21 cellular contexts compared by ENCODE assay signal in genomic region chr7:123945938-123946337, GRCh38. TPM values are rescaled to one million over a fixed set of nuclear protein-coding genes. Genes with fewer than 3 reads are reported as not detected.
A peak's percentile ranks its signal among the peaks of the same experiment; 100 is the strongest.
DNase-seq lines count a peak whose midpoint lies in the region; ATAC-seq and TF ChIP-seq lines count a peak whose summit lies in the region.
"Had no signal": no experiment of that assay in that cellular context is flagged by ENCODE, and none has a peak within 500 bp of the region (broad histone marks: within the 10 kb centered on the region; RNA-seq: fewer than 3 reads in every experiment).

No MANE protein-coding gene starts in this region.

- no peak overlapping the region for H3T11ph ChIP-seq in H9 (ENCODE audit: low read length)

- H3K4ac ChIP-seq in H9 (ENCODE audit: low read depth, low read length) (no peak overlapping the region), trophoblast cell (ENCODE audit: low read depth, low read length) (peak overlapping the region; percentile 65)

- H2BK12ac ChIP-seq in H9 (ENCODE audit: insufficient read length, low read depth, low read length): no peak overlapping the region
- peak overlapping the region; percentile 94 for H2BK12ac ChIP-seq in trophoblast cell (ENCODE audit: low read length)

- H3K23me2 ChIP-seq in H9 (ENCODE audit: insufficient read length, low read depth, low read length, poor library complexity, severe bottlenecking): no peaks in the 10 kb centered on the region

- H4K8ac ChIP-seq in H9 (replicated peaks; ENCODE audit: insufficient read length, low read depth, low read length) (no peak overlapping the region), trophoblast cell (ENCODE audit: low read depth, low read length) (no peak overlapping the region)

- 0 out of 5 replicates have a peak, but pooled peaks cover 0 to 3% of the 10 kb centered on the region in 2 experiments for H3K9me3 Mint-ChIP-seq in H9
- H3K9me3 Mint-ChIP-seq in endodermal cell: peaks cover 4% of the 10 kb centered on the region
- H3K9me3 Mint-ChIP-seq in CD8-positive, alpha-beta memory T cell: peaks cover 0 to 3% (median 0%) of the 10 kb centered on the region in 5 donors
- H3K9me3 Mint-ChIP-seq: CD8-positive, alpha-beta T cell had no signal

- H3K27me3 ChIP-seq in H9 (ENCODE audit: insufficient read depth, low read length): no peaks in the 10 kb centered on the region
- H3K27me3 ChIP-seq in HUES64 (ENCODE audit: insufficient read depth, low read length): no peaks in the 10 kb centered on the region
- H3K27me3 ChIP-seq in endodermal cell (ENCODE audit: control insufficient read depth, insufficient read depth, low read length, poor library complexity, severe bottlenecking): no peaks in the 10 kb centered on the region
- no peaks in the 10 kb centered on the region for H3K27me3 ChIP-seq in trophoblast cell (ENCODE audit: insufficient read depth, low read length)
- H3K27me3 ChIP-seq in CD8-positive, alpha-beta memory T cell (ENCODE audit: insufficient read depth, low read length, poor library complexity, severe bottlenecking): no peaks in the 10 kb centered on the region

- peaks cover 2% of the 10 kb centered on the region; the same call in 1 of the 2 replicates for H3K4me1 ChIP-seq in H9 (ENCODE audit: insufficient read depth, low read length)
- H3K4me1 ChIP-seq in HUES64 (ENCODE audit: insufficient read depth, low read length): peaks cover 76% of the 10 kb centered on the region
- peaks cover 38% of the 10 kb centered on the region for H3K4me1 ChIP-seq in endodermal cell (ENCODE audit: control insufficient read depth, insufficient read depth, low read length)
- peaks cover 4 to 10% of the 10 kb centered on the region in 2 experiments for H3K4me1 ChIP-seq in trophoblast cell (ENCODE audit: control insufficient read depth in 1 of 2, insufficient read depth in 2 of 2, low read length in 2 of 2)
- H3K4me1 ChIP-seq in CD8-positive, alpha-beta memory T cell (ENCODE audit: insufficient read depth, low read length): no peaks in the 10 kb centered on the region
- H3K4me1 ChIP-seq: A549, BE2C, Caco-2 had no signal

- no peak overlapping the region for H2BK120ac ChIP-seq in H9 (ENCODE audit: low read depth, low read length, poor library complexity, severe bottlenecking)
- peak overlapping the region; percentile 93 for H2BK120ac ChIP-seq in trophoblast cell (ENCODE audit: insufficient read depth, low read length, poor library complexity)

- CTCF ChIA-PET in CD8-positive, alpha-beta memory T cell (lab: Charles Lee): interaction anchor here (1.1 to 1.3 kb wide), 2 partner anchors 11 to 22 kb away, joined by 3 to 4 read pairs; no protein-coding TSS in a partner anchor

- H3K4me3 Mint-ChIP-seq in H9 (peak overlapping the region; percentile 29 to 67), endodermal cell (peak overlapping the region; percentile 33)
- H3K4me3 Mint-ChIP-seq in CD8-positive, alpha-beta memory T cell: no peak overlapping the region
- H3K4me3 Mint-ChIP-seq: CD8-positive, alpha-beta T cell; HFFc6 had no signal

- DNase-seq in H9 (no peak), endodermal cell (no peak), trophoblast cell (peak in 1 of 2 donors; percentile 14), NCI-H1436 (lab: John Stamatoyannopoulos, UW) (no peak)
- DNase-seq in CD8-positive, alpha-beta memory T cell: no peak
- DNase-seq: BE2C; Caco-2; CD8-positive, alpha-beta T cell; GOT3; HCEC 1CT; HFFc6 had no signal

- no peaks in the 10 kb centered on the region for H3K79me1 ChIP-seq in H9 (ENCODE audit: insufficient read depth, low read depth, low read length, poor library complexity, severe bottlenecking)
- peaks cover 13% of the 10 kb centered on the region for H3K79me1 ChIP-seq in trophoblast cell (ENCODE audit: low read length)

- H3K9ac ChIP-seq in H9 (ENCODE audit: extremely low read depth, insufficient read length, low read length): no peak overlapping the region
- no peak overlapping the region for H3K9ac ChIP-seq in HUES64 (ENCODE audit: low read depth, low read length)
- no peak overlapping the region for H3K9ac ChIP-seq in endodermal cell (ENCODE audit: extremely low read depth, low read length, poor library complexity, severe bottlenecking)
- no peak overlapping the region for H3K9ac ChIP-seq in trophoblast cell (ENCODE audit: low read length)

- no peak overlapping the region for H3K27ac ChIP-seq in H9 (ENCODE audit: insufficient read length, low read depth, low read length)
- H3K27ac ChIP-seq in HUES64 (ENCODE audit: low read depth, low read length): peak overlapping the region; percentile 52
- H3K27ac ChIP-seq in endodermal cell (ENCODE audit: low read depth, low read length): no peak overlapping the region
- H3K27ac ChIP-seq in trophoblast cell (ENCODE audit: low read depth, low read length): peak overlapping the region; percentile 80
- H3K27ac ChIP-seq in CD8-positive, alpha-beta memory T cell (ENCODE audit: low read depth, low read length): no peak overlapping the region
- H3K27ac ChIP-seq: A549, C4-2B had no signal

- H4K5ac ChIP-seq in H9 (ENCODE audit: insufficient read length, low read depth, low read length): no peak overlapping the region

- H3K14ac ChIP-seq in H9 (ENCODE audit: insufficient read depth, low read length): no peak overlapping the region
- peak overlapping the region; percentile 79 for H3K14ac ChIP-seq in trophoblast cell (ENCODE audit: low read length)

- H3K27me3 Mint-ChIP-seq in H9 (ENCODE audit: low read depth): no peaks in the 10 kb centered on the region
- no peaks in the 10 kb centered on the region for H3K27me3 Mint-ChIP-seq in endodermal cell (ENCODE audit: insufficient read depth)
- H3K27me3 Mint-ChIP-seq in CD8-positive, alpha-beta memory T cell: peaks cover 5 to 7% of the 10 kb centered on the region in 2 donors

- POLR2A ChIA-PET in CD8-positive, alpha-beta memory T cell (lab: Charles Lee): no interaction called here

- H3K9me3 ChIP-seq in H9 (ENCODE audit: control insufficient read depth, low read depth, low read length): no peaks in the 10 kb centered on the region
- H3K9me3 ChIP-seq in HUES64 (ENCODE audit: insufficient read depth, low read depth, low read length): no peaks in the 10 kb centered on the region
- no peaks in the 10 kb centered on the region for H3K9me3 ChIP-seq in endodermal cell (ENCODE audit: control insufficient read depth, low read length)
- no peaks in the 10 kb centered on the region for H3K9me3 ChIP-seq in trophoblast cell (ENCODE audit: insufficient read depth, low read depth, low read length)
- no peaks in the 10 kb centered on the region for H3K9me3 ChIP-seq in CD8-positive, alpha-beta memory T cell (ENCODE audit: low read length)
- H3K9me3 ChIP-seq: A549, BE2C, Caco-2 had no signal

- no peak overlapping the region for H3K56ac ChIP-seq in H9 (ENCODE audit: insufficient read length, low read depth, low read length)

- no peaks in the 10 kb centered on the region for H3K36me3 Mint-ChIP-seq in H9 (ENCODE audit: insufficient read depth in 1 of 3, low read depth in 3 of 3)
- no peaks in the 10 kb centered on the region for H3K36me3 Mint-ChIP-seq in endodermal cell (ENCODE audit: low read depth)
- no peaks in the 10 kb centered on the region for H3K36me3 Mint-ChIP-seq in CD8-positive, alpha-beta memory T cell
- H3K36me3 Mint-ChIP-seq: CD8-positive, alpha-beta T cell had no signal

- H3K27ac Mint-ChIP-seq in H9 (peak overlapping the region; percentile 83 to 96 (median 95)), endodermal cell (peak overlapping the region; percentile 80)
- H3K27ac Mint-ChIP-seq in CD8-positive, alpha-beta memory T cell: no peak overlapping the region
- H3K27ac Mint-ChIP-seq: CD8-positive, alpha-beta T cell; HFFc6 had no signal

- H2BK20ac ChIP-seq in H9 (ENCODE audit: low read depth, low read length, poor library complexity, severe bottlenecking): no peak overlapping the region

- H3K4me2 ChIP-seq in H9 (ENCODE audit: insufficient read depth, insufficient read length, low read length) (no peak overlapping the region), trophoblast cell (ENCODE audit: low read length) (peak overlapping the region; percentile 36)
- H3K4me2 ChIP-seq: A549 had no signal

- H3K18ac ChIP-seq in H9 (ENCODE audit: insufficient read length, low read depth, low read length) (no peak overlapping the region), trophoblast cell (ENCODE audit: low read length) (no peak overlapping the region)

- H3K79me2 ChIP-seq in H9 (ENCODE audit: insufficient read depth, low read length): no peaks in the 10 kb centered on the region
- H3K79me2 ChIP-seq in trophoblast cell (ENCODE audit: control insufficient read depth, insufficient read depth, low read length, poor library complexity): no peaks in the 10 kb centered on the region

- no CpG with 5 or more reads among the region's 1 CpG for WGBS in H9 (ENCODE audit: extremely low coverage, insufficient read length, low lambda C conversion rate)
- WGBS in HUES64: 47% methylated on average over 1 of the region's 1 CpG
- WGBS in endodermal cell (ENCODE audit: insufficient coverage in 1 of 2, insufficient read length in 1 of 2), 2 experiments: 40 to 54% methylated on average over 1 of the region's 1 CpG
- no CpG with 5 or more reads among the region's 1 CpG for WGBS in trophoblast cell (ENCODE audit: extremely low coverage, insufficient coverage, insufficient read length)

- H3K23ac ChIP-seq in H9 (ENCODE audit: insufficient read length, low read depth, low read length) (no peak overlapping the region), trophoblast cell (ENCODE audit: low read length) (no peak overlapping the region)

- ATAC-seq in GM19397 (IDR thresholded peaks at IDR 0.05; ENCODE audit: unreplicated experiment): no peak
- ATAC-seq: A549; CD8-positive, alpha-beta T cell; GM12878; K562 had no signal

- H2AFZ ChIP-seq in H9 (ENCODE audit: low read length) (no peak overlapping the region), trophoblast cell (ENCODE audit: insufficient read depth, low read length, poor library complexity) (no peak overlapping the region)

- no peak overlapping the region for H4K12ac ChIP-seq in trophoblast cell (ENCODE audit: low read depth, low read length)

- no peaks in the 10 kb centered on the region for H3K36me3 ChIP-seq in HUES64 (ENCODE audit: insufficient read depth, low read length)
- H3K36me3 ChIP-seq in endodermal cell (ENCODE audit: control insufficient read depth, insufficient read depth, low read length): no peaks in the 10 kb centered on the region
- H3K36me3 ChIP-seq in trophoblast cell (ENCODE audit: control insufficient read depth in 1 of 2, insufficient read depth in 2 of 2, low read length in 2 of 2): no peaks in the 10 kb centered on the region
- no peaks in the 10 kb centered on the region for H3K36me3 ChIP-seq in CD8-positive, alpha-beta memory T cell (ENCODE audit: insufficient read depth, low read length)
- H3K36me3 ChIP-seq: BE2C had no signal

- H2BK5ac ChIP-seq in H9 (ENCODE audit: insufficient read length, low read length) (no peak overlapping the region), trophoblast cell (ENCODE audit: low read depth, low read length, poor library complexity) (peak overlapping the region; percentile 86)

- no peak for TF ChIP-seq CTCF in H9 (conservative IDR thresholded peaks at IDR 0.05)
- no peak for TF ChIP-seq CTCF in endodermal cell (conservative IDR thresholded peaks at IDR 0.05)

- H4K20me1 ChIP-seq in H9 (ENCODE audit: control insufficient read depth, insufficient read depth, insufficient read length): no peaks in the 10 kb centered on the region

- H2BK15ac ChIP-seq in H9 (ENCODE audit: low read depth, low read length): no peak overlapping the region

- H2AK5ac ChIP-seq in H9 (ENCODE audit: insufficient read length, low read length) (no peak overlapping the region), trophoblast cell (ENCODE audit: low read length) (peak overlapping the region; percentile 76)

- H3K4me1 Mint-ChIP-seq in H9 (peaks cover 55 to 60% of the 10 kb centered on the region in 2 experiments), endodermal cell (peaks cover 60% of the 10 kb centered on the region)
- no peaks in the 10 kb centered on the region for H3K4me1 Mint-ChIP-seq in CD8-positive, alpha-beta memory T cell

- H3K4me3 ChIP-seq in HUES64 (ENCODE audit: low read length) (peak overlapping the region; percentile 21; the same call in 1 of the 2 replicates), endodermal cell (ENCODE audit: low read length) (peak overlapping the region; percentile 45), trophoblast cell (ENCODE audit: low read depth, low read length) (no peak overlapping the region)
- H3K4me3 ChIP-seq in CD8-positive, alpha-beta memory T cell (ENCODE audit: low read length): no peak overlapping the region
- H3K4me3 ChIP-seq: A549, GM12878, K562 had no signal

- H4K91ac ChIP-seq in H9 (ENCODE audit: insufficient read length, low read depth, low read length) (no peak overlapping the region), trophoblast cell (ENCODE audit: low read depth, low read length) (peak overlapping the region; percentile 88)

RNA-seq across cellular contexts. Expression of gene SPAM1, which starts 20.9 kb away (rescaled TPM):
- total RNA-seq in H9 (2021) (not detected in 2 replicates), endodermal cell (under 1 TPM; 0.18 to 0.49 TPM)
- polyA plus RNA-seq in HUES64 (2013, experiment 1 of 2): not detected
- polyA plus RNA-seq in HUES64 (2013, experiment 2 of 2): not detected
- not detected for polyA plus RNA-seq in endodermal cell (2013, experiment 1 of 2)
- not detected for polyA plus RNA-seq in endodermal cell (2013, experiment 2 of 2)
- 0.34 and 0.39 TPM in 2 replicates for polyA plus RNA-seq in trophoblast cell (2013)
- not detected for total RNA-seq in CD8-positive, alpha-beta memory T cell
- polyA plus RNA-seq in CD8-positive, alpha-beta memory T cell: not detected
- total RNA-seq: Caco-2; CD8-positive, alpha-beta T cell; Daoy; G401; GM12878; HFFc6; HT1080; K562 had no signal
- polyA plus RNA-seq: A549, AG04450, GM12878, K562 had no signal

Comparison
In these comparisons a context has a peak if more than half of its experiments do, and no peak if none do; other contexts are left out.
1. H3K27ac ChIP-seq: peak in HUES64 (single experiment) and trophoblast cell (single experiment); none in H9 (single experiment), endodermal cell (single experiment) and CD8-positive, alpha-beta memory T cell (single experiment).
2. H3K27ac Mint-ChIP-seq: peak in H9 (3 of 3) and endodermal cell (single experiment); none in CD8-positive, alpha-beta memory T cell (0 of 8).
3. H3K4me3 Mint-ChIP-seq: peak in H9 (2 of 2) and endodermal cell (single experiment); none in CD8-positive, alpha-beta memory T cell (0 of 7).
4. H3K4me3 ChIP-seq: peak in HUES64 (single experiment) and endodermal cell (single experiment); none in trophoblast cell (single experiment) and CD8-positive, alpha-beta memory T cell (single experiment).